22 cellular contexts compared by ENCODE assay signal in the genomic region with DNA sequence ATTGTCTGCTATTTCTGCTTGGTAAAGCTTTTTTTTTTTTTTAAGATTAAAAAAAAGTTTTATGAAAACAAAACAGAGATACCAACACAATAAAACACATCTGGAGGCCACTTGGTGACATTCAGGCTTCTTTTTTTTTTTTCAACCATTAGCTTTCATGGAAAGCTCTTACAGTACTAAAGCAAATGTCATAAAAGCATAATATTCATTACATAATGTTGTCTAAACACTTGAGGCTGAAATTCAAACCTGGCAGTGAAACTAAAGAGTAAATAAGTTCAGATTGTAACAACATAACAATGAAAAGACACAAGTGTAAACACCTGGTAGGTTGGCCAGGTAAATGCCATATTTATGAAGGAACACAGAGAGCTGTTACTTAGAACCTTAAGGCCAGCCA. TPM values are rescaled to one million over a fixed set of nuclear protein-coding genes. Genes with fewer than 3 reads are reported as not detected.
DNase-seq lines count a peak whose midpoint lies in the region; ATAC-seq and TF ChIP-seq lines count a peak whose summit lies in the region.
"Had no signal": no experiment of that assay in that cellular context is flagged by ENCODE, and none has a peak within 500 bp of the region (broad histone marks: within the 10 kb centered on the region; RNA-seq: fewer than 3 reads in every experiment).

No MANE protein-coding gene starts in this region.

- no peak for TF ChIP-seq POLR2A in upper lobe of left lung (IDR thresholded peaks at IDR 0.05)

- H3K27ac Mint-ChIP-seq in MCF 10A (ENCODE audit: low read depth, unreplicated experiment) (no peak overlapping the region), chondrocyte (ENCODE audit: unreplicated experiment) (peak overlapping the region; percentile 17)
- no peak overlapping the region for H3K27ac Mint-ChIP-seq in activated naive CD4-positive, alpha-beta T cell treated with anti-CD3 and anti-CD28 coated beads, Interleukin-2, amount 10 ng/mL, durations not matched to agents 7 days and 5 days
- H3K27ac Mint-ChIP-seq: activated T-helper 2 cell treated with anti-CD3 and anti-CD28 coated beads, Interferon-gamma antibody, Interleukin-2, Interleukin-4, amounts not matched to agents 10 μg/mL and 5 μg/mL and 100 μg/mL, durations not matched to agents 14 hours and 24 hours and 36 hours; CD4-positive, alpha-beta T cell; naive thymus-derived CD8-positive, alpha-beta T cell; stimulated activated naive CD8-positive, alpha-beta T cell treated with anti-CD3 and anti-CD28 coated beads, Interleukin-15, Interleukin-2, amounts not matched to agents 100 ng/mL and 50 ng/mL, for 24 hours had no signal

- H3K4me3 Mint-ChIP-seq in MCF 10A (ENCODE audit: unreplicated experiment) = no peak overlapping the region
- no peak overlapping the region for H3K4me3 Mint-ChIP-seq in chondrocyte (ENCODE audit: unreplicated experiment)
- H3K4me3 Mint-ChIP-seq in activated naive CD4-positive, alpha-beta T cell treated with anti-CD3 and anti-CD28 coated beads, Interleukin-2, amount 10 ng/mL, durations not matched to agents 7 days and 5 days = no peak overlapping the region
- H3K4me3 Mint-ChIP-seq: CD4-positive, alpha-beta T cell; naive thymus-derived CD8-positive, alpha-beta T cell; stimulated activated naive CD8-positive, alpha-beta T cell treated with anti-CD3 and anti-CD28 coated beads, Interleukin-15, Interleukin-2, amounts not matched to agents 100 ng/mL and 50 ng/mL, for 24 hours had no signal

- H3K4me1 Mint-ChIP-seq in MCF 10A (ENCODE audit: insufficient read depth, unreplicated experiment) = no peaks in the 10 kb centered on the region
- peaks cover 64% of the 10 kb centered on the region for H3K4me1 Mint-ChIP-seq in chondrocyte (ENCODE audit: low read depth)
- H3K4me1 Mint-ChIP-seq in activated naive CD4-positive, alpha-beta T cell treated with anti-CD3 and anti-CD28 coated beads, Interleukin-2, amount 10 ng/mL, durations not matched to agents 7 days and 5 days = no peaks in the 10 kb centered on the region
- H3K4me1 Mint-ChIP-seq: naive thymus-derived CD8-positive, alpha-beta T cell had no signal

- peaks cover 23 to 31% (median 26%) of the 10 kb centered on the region in 4 donors for H3K4me1 ChIP-seq in upper lobe of left lung
- H3K4me1 ChIP-seq: adrenal gland had no signal

- H3K4me3 ChIP-seq in upper lobe of left lung = no peak overlapping the region
- H3K4me3 ChIP-seq: adrenal gland, PC-9 had no signal

- TF ChIP-seq CTCF in MCF 10A (IDR thresholded peaks at IDR 0.05; ENCODE audit: unreplicated experiment) (no peak), chondrocyte (IDR thresholded peaks at IDR 0.05) (no peak), upper lobe of left lung (IDR thresholded peaks at IDR 0.05) (no peak)

- CTCF ChIA-PET in MCF 10A (lab: Yijun Ruan, JAX) = interaction anchor here (1.0 to 5.8 kb wide), 3 partner anchors 92 to 740 kb away, joined by 3 to 27 read pairs (median 4); no protein-coding TSS in a partner anchor
- CTCF ChIA-PET in activated naive CD4-positive, alpha-beta T cell treated with anti-CD3 and anti-CD28 coated beads, Interleukin-2, amount 10 ng/mL, durations not matched to agents 7 days and 5 days (lab: Charles Lee) = no interaction called here

- no peak for TF ChIP-seq EP300 in upper lobe of left lung (IDR thresholded peaks at IDR 0.05)

- H3K36me3 ChIP-seq in upper lobe of left lung = no peaks in the 10 kb centered on the region
- H3K36me3 ChIP-seq: adrenal gland had no signal

- H3K9me3 ChIP-seq in upper lobe of left lung = no peaks in the 10 kb centered on the region
- H3K9me3 ChIP-seq: adrenal gland, SK-N-SH had no signal

- BruUV-seq in MCF 10A (replicated peaks; lab: Mats Ljungman, UMichigan) = no TSS peak

- peak overlapping the region; percentile 32 to 73 (median 50) for H3K27ac ChIP-seq in upper lobe of left lung
- H3K27ac ChIP-seq: adrenal gland, PC-9 had no signal

- in situ Hi-C loops in T47D (cut with HindIII; ENCODE audit: low pct_unique_long_range_greater_than_20kb, low sequenced_read_pairs) = no loop called here

- H3K27me3 ChIP-seq in upper lobe of left lung = no peaks in the 10 kb centered on the region
- H3K27me3 ChIP-seq: adrenal gland had no signal

- POLR2A ChIA-PET in MCF 10A (lab: Yijun Ruan, JAX) = no interaction called here

- peak in 1 of 2 donors; percentile 53 for ATAC-seq in upper lobe of left lung (ENCODE audit: low FRiP score in 2 of 2)
- no peak for ATAC-seq in HG02610 (IDR thresholded peaks at IDR 0.05; ENCODE audit: unreplicated experiment)
- ATAC-seq: naive thymus-derived CD8-positive, alpha-beta T cell had no signal

- intact Hi-C loops in MCF 10A (cut with micrococcal nuclease) = no loop called here
- intact Hi-C loops in posterior vena cava (cut with DNase I) = no loop called here

- DNase-seq in T47D (ENCODE audit: low read depth in 1 of 2, low spot score in 1 of 2) (peak; percentile 41 to 72), MCF 10A (ENCODE audit: unreplicated experiment) (no peak), NCI-H2107 (lab: John Stamatoyannopoulos, UW) (peak; percentile 25), chondrocyte (ENCODE audit: low spot score) (no peak), upper lobe of left lung (no peak), posterior vena cava (ENCODE audit: low spot score) (no peak)
- no peak for DNase-seq in activated naive CD4-positive, alpha-beta T cell treated with anti-CD3 and anti-CD28 coated beads, Interleukin-2, amount 10 ng/mL, durations not matched to agents 7 days and 5 days
- DNase-seq: activated CD4-positive, alpha-beta T cell treated with anti-CD3 and anti-CD28 coated beads for 1 hour; adrenal gland; CD4-positive, alpha-beta T cell; central memory CD4-positive, alpha-beta T cell; effector CD8-positive, alpha-beta T cell; H7; naive thymus-derived CD8-positive, alpha-beta T cell; NCI-H524 treated with DMSO at 0.1 percent for 48 hours; PC-9; SK-N-SH; stimulated activated CD4-positive, alpha-beta T cell treated with anti-CD3 and anti-CD28 coated beads, Interleukin-1b, Interleukin-23, amount 100 ng/mL, for 48 hours; T1000 had no signal

- H3K27me3 Mint-ChIP-seq in MCF 10A (ENCODE audit: insufficient read depth, unreplicated experiment) = no peaks in the 10 kb centered on the region
- no peaks in the 10 kb centered on the region for H3K27me3 Mint-ChIP-seq in chondrocyte (ENCODE audit: low read depth)
- H3K27me3 Mint-ChIP-seq in activated naive CD4-positive, alpha-beta T cell treated with anti-CD3 and anti-CD28 coated beads, Interleukin-2, amount 10 ng/mL, durations not matched to agents 7 days and 5 days = peaks cover 4% of the 10 kb centered on the region

- no peaks in the 10 kb centered on the region for H3K9me3 Mint-ChIP-seq in MCF 10A (ENCODE audit: unreplicated experiment)
- H3K9me3 Mint-ChIP-seq in chondrocyte (ENCODE audit: low read depth) = no peaks in the 10 kb centered on the region
- no peaks in the 10 kb centered on the region for H3K9me3 Mint-ChIP-seq in activated naive CD4-positive, alpha-beta T cell treated with anti-CD3 and anti-CD28 coated beads, Interleukin-2, amount 10 ng/mL, durations not matched to agents 7 days and 5 days
- H3K9me3 Mint-ChIP-seq: activated T-helper 2 cell treated with anti-CD3 and anti-CD28 coated beads, Interferon-gamma antibody, Interleukin-2, Interleukin-4, amounts not matched to agents 10 μg/mL and 5 μg/mL and 100 μg/mL, durations not matched to agents 14 hours and 24 hours and 36 hours; CD4-positive, alpha-beta T cell; naive thymus-derived CD8-positive, alpha-beta T cell; stimulated activated naive CD8-positive, alpha-beta T cell treated with anti-CD3 and anti-CD28 coated beads, Interleukin-15, Interleukin-2, amounts not matched to agents 100 ng/mL and 50 ng/mL, for 24 hours had no signal

- H3K36me3 Mint-ChIP-seq in MCF 10A (ENCODE audit: insufficient read depth, unreplicated experiment) (no peaks in the 10 kb centered on the region), chondrocyte (ENCODE audit: low read depth) (no peaks in the 10 kb centered on the region)
- no peaks in the 10 kb centered on the region for H3K36me3 Mint-ChIP-seq in activated naive CD4-positive, alpha-beta T cell treated with anti-CD3 and anti-CD28 coated beads, Interleukin-2, amount 10 ng/mL, durations not matched to agents 7 days and 5 days
- H3K36me3 Mint-ChIP-seq: naive thymus-derived CD8-positive, alpha-beta T cell had no signal

RNA-seq across cellular contexts. Expression of a gene that starts 14.7 kb away (rescaled TPM):
- total RNA-seq in MCF 10A (2022) (7.9 and 14.1 TPM in 2 replicates), chondrocyte (30.3 to 62.8 TPM (median 32.0 TPM) in 3 replicates), upper lobe of left lung (10 to 100 TPM in 3 of 6 donors, 1 to 10 TPM in 3; 7.3 to 18.2 (median 10.2) TPM), posterior vena cava (10 to 100 TPM; 19.4 to 30.5 TPM)
- total RNA-seq: CD4-positive, alpha-beta T cell had no signal

Comparison
In these comparisons a context has a peak if more than half of its experiments do, and no peak if none do; other contexts are left out.
1. DNase-seq: peak in T47D (2 of 2) and NCI-H2107 (single experiment); none in MCF 10A (single experiment), chondrocyte (single experiment), upper lobe of left lung (0 of 2), activated naive CD4-positive, alpha-beta T cell treated with anti-CD3 and anti-CD28 coated beads, Interleukin-2, amount 10 ng/mL, durations not matched to agents 7 days and 5 days (single experiment) and posterior vena cava (single experiment).